ENCODE assay signal across 13 cellular contexts in the genomic region with DNA sequence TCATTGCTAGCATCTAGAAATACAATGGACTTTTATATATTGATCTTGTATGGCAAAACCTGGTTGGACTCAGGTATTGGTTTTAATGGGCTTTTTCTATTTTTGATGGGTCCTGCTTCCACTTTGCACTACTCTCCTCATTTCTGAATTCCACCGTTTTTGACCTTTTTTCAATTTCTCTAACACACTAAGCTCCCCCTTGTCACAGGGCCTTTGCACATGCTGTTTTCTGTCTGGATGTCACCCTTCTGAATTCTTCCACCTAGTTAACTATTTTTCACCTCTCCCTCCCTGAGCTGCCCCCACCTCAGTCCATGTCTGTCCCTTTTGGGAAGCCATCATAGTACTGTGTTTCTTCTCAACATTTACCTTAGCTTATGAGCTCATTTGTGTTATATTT.
"Had no signal": no experiment of that assay in that cellular context is flagged by ENCODE, and none has a peak within 500 bp of the region (broad histone marks: within the 10 kb centered on the region; RNA-seq: fewer than 3 reads in every experiment).

No MANE protein-coding gene starts in this region.

- H3K27ac ChIP-seq: pancreas, stomach, thoracic aorta, vagina had no signal

- FAIRE-seq: pancreas had no signal

- H3K4me3 ChIP-seq: pancreas, skin epidermis, stomach, thoracic aorta had no signal

- H3K36me3 ChIP-seq: pancreas, stomach, thoracic aorta, vagina had no signal

- DNase-seq: activated CD4-positive, alpha-beta T cell treated with anti-CD3 and anti-CD28 coated beads, Interleukin-2, amount 50 U/mL, for 1 hour; activated CD4-positive, CD25-positive, alpha-beta regulatory T cell; activated naive CD4-positive, alpha-beta T cell treated with anti-CD3 and anti-CD28 coated beads, Interleukin-2, amount 10 ng/mL, durations not matched to agents 7 days and 5 days; effector memory CD8-positive, alpha-beta T cell; erythroblast; immature natural killer cell; left colon; pancreas; retina; stomach had no signal

- ATAC-seq: effector memory CD8-positive, alpha-beta T cell; left colon had no signal

- H3K9me3 ChIP-seq: pancreas, vagina had no signal

- H3K27me3 ChIP-seq: pancreas, stomach, vagina had no signal
